19 cellular contexts compared by ENCODE assay signal in the genomic region with DNA sequence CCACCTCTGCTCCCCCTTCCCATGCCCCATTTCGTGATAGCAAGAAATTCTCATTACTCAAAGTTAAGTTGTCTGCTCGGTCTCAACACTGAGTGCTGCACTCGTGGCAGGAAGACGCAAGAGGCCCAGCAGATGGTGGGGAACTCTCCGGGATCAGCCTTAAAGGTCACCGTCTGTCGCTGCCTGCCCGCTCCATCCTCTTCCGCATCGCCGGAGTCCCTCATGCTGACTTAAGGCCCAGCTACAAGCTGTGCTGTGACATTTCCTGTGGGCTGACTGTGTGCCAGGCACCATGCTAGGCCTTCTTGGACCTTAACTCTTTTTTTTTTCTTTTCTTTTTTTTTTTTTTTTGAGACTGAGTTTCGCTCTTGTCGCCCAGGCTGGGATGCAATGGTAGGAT. TPM values are rescaled to one million over a fixed set of nuclear protein-coding genes. Genes with fewer than 3 reads are reported as not detected.
A peak's percentile ranks its signal among the peaks of the same experiment; 100 is the strongest.
DNase-seq lines count a peak whose midpoint lies in the region; ATAC-seq, FAIRE-seq and TF ChIP-seq lines count a peak whose summit lies in the region.
"Had no signal": no experiment of that assay in that cellular context is flagged by ENCODE, and none has a peak within 500 bp of the region (broad histone marks: within the 10 kb centered on the region; RNA-seq: fewer than 3 reads in every experiment).

No MANE protein-coding gene starts in this region.

- peak overlapping the region; percentile 38; the same call in 1 of the 2 replicates for H2BK5ac ChIP-seq in H1 (ENCODE audit: low read depth, low read length)

- POLR2A ChIA-PET in H1 (lab: Charles Lee; ENCODE audit: partially characterized antibody) = interaction anchor here (0.7 kb wide), 1 partner anchor 22 kb away, joined by 3 read pairs; no protein-coding TSS in a partner anchor

- H3K9ac ChIP-seq in H1 (replicated peaks in 1 of 4; ENCODE audit: extremely low read depth in 1 of 4, low read depth in 3 of 4, low read length in 3 of 4) = no peak overlapping the region

- no peak overlapping the region for H4K5ac ChIP-seq in H1 (ENCODE audit: insufficient read length, low read depth, low read length)

- peak overlapping the region; percentile 49; the same call in 1 of the 2 replicates for H2AK5ac ChIP-seq in H1 (ENCODE audit: low read depth, low read length)

- H4K20me1 ChIP-seq in H1 (replicated peaks in 1 of 2; ENCODE audit: control insufficient read depth in 1 of 2, insufficient read depth in 2 of 2, low read length in 2 of 2) = peaks cover 0 to 3% of the 10 kb centered on the region in 2 experiments

- peak overlapping the region; percentile 31; the same call in 1 of the 2 replicates for H2BK12ac ChIP-seq in H1 (ENCODE audit: low read depth, low read length)

- H3K4me2 ChIP-seq in H1 (ENCODE audit: insufficient read depth in 1 of 2, low read depth in 2 of 2, low read length in 2 of 2) = no peak overlapping the region

- H2BK120ac ChIP-seq in H1 (replicated peaks; ENCODE audit: low read depth, low read length) = no peak overlapping the region

- H3K4me1 ChIP-seq in H1 (replicated peaks in 1 of 4; ENCODE audit: control insufficient read depth in 3 of 4, insufficient read depth in 4 of 4, low read length in 3 of 4) = peaks cover 18 to 34% (median 30%) of the 10 kb centered on the region in 4 experiments

- H3K56ac ChIP-seq in H1 (replicated peaks; ENCODE audit: insufficient read length, low read depth, low read length) = no peak overlapping the region

- WGBS in H1 (ENCODE audit: extremely low coverage in 1 of 2, insufficient coverage in 1 of 2, insufficient read length in 1 of 2, insufficient replicate concordance in 2 of 2, low coverage in 1 of 2, low lambda C conversion rate in 2 of 2, missing lambda C conversion rate in 1 of 2), 2 experiments = 92% methylated on average over 11 of the region's 13 CpGs; no CpG with 5 or more reads in 1 of the 2 experiments

- no peak for TF ChIP-seq POLR2A in H1 (IDR thresholded peaks at IDR 0.05; ENCODE audit: control extremely low read depth in 1 of 2, low read depth in 2 of 2, low read length in 2 of 2)

- DNase-seq in G401 (ENCODE audit: low spot score) (peak; percentile 97), NCI-H2171 treated with DMSO at 0.1 percent for 48 hours (lab: John Stamatoyannopoulos, UW) (peak; percentile 89), WERI-Rb-1 (peak; percentile 95), H1 (ENCODE audit: low read depth in 1 of 2, low spot score in 2 of 2) (no peak), urothelium cell line (ENCODE audit: low spot score) (no peak), glomerular visceral epithelial cell (ENCODE audit: extremely low spot score) (no peak)
- no peak for DNase-seq in stimulated activated naive CD8-positive, alpha-beta T cell treated with anti-CD3 and anti-CD28 coated beads, Interleukin-15, Interleukin-2, amounts not matched to agents 100 U/mL and 50 U/mL, for 24 hours
- DNase-seq: ACHN; Calu3; CD4-positive, alpha-beta T cell; DMS153; DMS79 treated with DMSO at 0.1 percent for 48 hours; EL; GDM1; HCEC 1CT had no signal

- ATAC-seq in stimulated activated naive CD8-positive, alpha-beta T cell treated with anti-CD3 and anti-CD28 coated beads, Interleukin-15, Interleukin-2, amounts not matched to agents 100 U/mL and 50 U/mL, for 24 hours = no peak

- in situ Hi-C loops in G401 (cut with HindIII; ENCODE audit: low sequenced_read_pairs) = loop anchor here (25.0 kb wide), 1 partner anchor 291 kb away; no protein-coding TSS in a partner anchor

- CTCF ChIA-PET in H1 (lab: Charles Lee; ENCODE audit: partially characterized antibody) = interaction anchor here (1.1 to 11.6 kb wide), 5 partner anchors 11 to 65 kb away, joined by 4 to 128 read pairs (median 6); partner anchors contain the start of gene GRM4

- no peak for TF ChIP-seq RAD21 in H1 (IDR thresholded peaks at IDR 0.05 in 1 of 2, conservative IDR thresholded peaks at IDR 0.05 in 1 of 2; ENCODE audit: low read depth in 2 of 2, low read length in 2 of 2)

- FAIRE-seq in H1 (lab: Jason Lieb, UNC) (no peak), urothelium cell line (lab: Jason Lieb, UNC) (no peak)
- FAIRE-seq: GM19239 had no signal

- H3K27me3 ChIP-seq in WERI-Rb-1 (ENCODE audit: insufficient read depth, low read depth, severe bottlenecking) = no peaks in the 10 kb centered on the region
- no peaks in the 10 kb centered on the region for H3K27me3 ChIP-seq in H1 (replicated peaks in 1 of 4; ENCODE audit: control insufficient read depth in 3 of 4, extremely low read depth in 1 of 4, insufficient read depth in 3 of 4, low read length in 3 of 4)

- H3K23ac ChIP-seq in H1 (ENCODE audit: insufficient read length) = no peak overlapping the region

- no peak overlapping the region for H4K91ac ChIP-seq in H1 (replicated peaks; ENCODE audit: insufficient read length, low read length)

- H2AFZ ChIP-seq in H1 (ENCODE audit: low read length) = no peak overlapping the region

- H3K27ac ChIP-seq in WERI-Rb-1 (peak overlapping the region; percentile 94), H1 (ENCODE audit: low read depth, low read length) (no peak overlapping the region)
- H3K27ac ChIP-seq: HL-60 had no signal

- H3K4me3 ChIP-seq in WERI-Rb-1 (ENCODE audit: low read depth, low read length) (no peak overlapping the region), H1 (ENCODE audit: extremely low read depth in 1 of 4, insufficient read depth in 2 of 4, low read depth in 3 of 4, low read length in 4 of 4) (no peak overlapping the region)

- no peak overlapping the region for H3K14ac ChIP-seq in H1 (ENCODE audit: insufficient read length)

- H3K18ac ChIP-seq in H1 (ENCODE audit: extremely low read depth, low read length) = peak overlapping the region; percentile 27; the same call in 1 of the 2 replicates

- H2BK15ac ChIP-seq in H1 (ENCODE audit: low read length) = 0 out of 2 replicates have a peak overlapping the region, but pooled peaks have one; percentile 75

- H3K23me2 ChIP-seq in H1 (ENCODE audit: low read depth, low read length) = peaks cover 3% of the 10 kb centered on the region; the same call in 1 of the 2 replicates

- H3K79me2 ChIP-seq in H1 (ENCODE audit: control insufficient read depth in 1 of 2, insufficient read depth in 2 of 2, low read length in 2 of 2) = no peaks in the 10 kb centered on the region

- peak overlapping the region; percentile 23; the same call in 1 of the 2 replicates for H2BK20ac ChIP-seq in H1 (ENCODE audit: low read length)

- H4K8ac ChIP-seq in H1 (ENCODE audit: extremely low read depth, insufficient read depth, low read length) = no peak overlapping the region

- no peak overlapping the region for H3K4ac ChIP-seq in H1 (replicated peaks; ENCODE audit: insufficient read length, low read depth, low read length)

- TF ChIP-seq EP300 in H1 (IDR thresholded peaks at IDR 0.05; ENCODE audit: borderline replicate concordance in 1 of 2, low read depth in 2 of 2, low read length in 2 of 2) = no peak

- no peaks in the 10 kb centered on the region for H3K9me3 ChIP-seq in WERI-Rb-1 (ENCODE audit: severe bottlenecking)
- H3K9me3 ChIP-seq in H1 (ENCODE audit: insufficient read depth in 2 of 2, low read depth in 1 of 2, low read length in 1 of 2) = no peaks in the 10 kb centered on the region

- H3K36me3 ChIP-seq in WERI-Rb-1 (peaks cover 34% of the 10 kb centered on the region), H1 (ENCODE audit: control insufficient read depth in 2 of 4, insufficient read depth in 4 of 4, low read length in 3 of 4) (no peaks in the 10 kb centered on the region; a peak in 1 of 8 replicates)

- no peak for TF ChIP-seq CTCF in WERI-Rb-1 (IDR thresholded peaks at IDR 0.05; ENCODE audit: low read depth, low read length)
- TF ChIP-seq CTCF in H1 (IDR thresholded peaks at IDR 0.05; ENCODE audit: control extremely low read depth in 1 of 3, insufficient read depth in 1 of 3, low read depth in 1 of 3, low read length in 3 of 3) = no peak

- peaks cover 12% of the 10 kb centered on the region; the same call in 1 of the 2 replicates for H3K79me1 ChIP-seq in H1 (ENCODE audit: low read depth, low read length)

RNA-seq across cellular contexts. Expression of gene GRM4, which starts 17.8 kb away (rescaled TPM):
- 4.9 and 6.5 TPM in 2 replicates for total RNA-seq in G401 (2014; rRNA removed; shearing (Covaris generic))
- total RNA-seq in H1 (2021; fragmentation: NEBNext Ultra II Directional; extraction: Animal tissue kit (Norgen Biotek cat#: 25700)) = 18.7 and 21.5 TPM in 2 replicates
- 19.6 and 24.2 TPM in 2 replicates for polyA plus RNA-seq in H1 (2011; rRNA removed)
- polyA plus RNA-seq in H1 (2011; cell fraction: cytosol; rRNA removed) = 9.2 TPM
- 32.8 TPM for polyA plus RNA-seq in H1 (2011; cell fraction: nucleus; rRNA removed)
- polyA plus RNA-seq in H1 (2012, experiment 1 of 2) = 9.0 to 19.1 TPM (median 15.6 TPM) in 4 replicates
- polyA plus RNA-seq in H1 (2012, experiment 2 of 2) = 9.6 TPM
- 27.2 TPM for polyA plus RNA-seq in H1 (2013, experiment 1 of 2)
- polyA plus RNA-seq in H1 (2013, experiment 2 of 2) = 27.6 TPM
- 15.4 and 22.9 TPM in 2 replicates for polyA minus RNA-seq in H1 (2011; rRNA and poly(A)+ RNA removed)
- 17.1 TPM for polyA minus RNA-seq in H1 (2011; cell fraction: cytosol; rRNA and poly(A)+ RNA removed)
- polyA minus RNA-seq in H1 (2011; cell fraction: nucleus; rRNA and poly(A)+ RNA removed) = 16.3 TPM
- total RNA-seq: B cell, Calu3, H4 had no signal

Comparison
In these comparisons a context has a peak if more than half of its experiments do, and no peak if none do; other contexts are left out.
1. DNase-seq: peak in G401 (single experiment), NCI-H2171 treated with DMSO at 0.1 percent for 48 hours (single experiment) and WERI-Rb-1 (single experiment); none in H1 (0 of 2), urothelium cell line (single experiment), stimulated activated naive CD8-positive, alpha-beta T cell treated with anti-CD3 and anti-CD28 coated beads, Interleukin-15, Interleukin-2, amounts not matched to agents 100 U/mL and 50 U/mL, for 24 hours (single experiment) and glomerular visceral epithelial cell (single experiment).